8 cellular contexts compared by ENCODE assay signal in the genomic region with DNA sequence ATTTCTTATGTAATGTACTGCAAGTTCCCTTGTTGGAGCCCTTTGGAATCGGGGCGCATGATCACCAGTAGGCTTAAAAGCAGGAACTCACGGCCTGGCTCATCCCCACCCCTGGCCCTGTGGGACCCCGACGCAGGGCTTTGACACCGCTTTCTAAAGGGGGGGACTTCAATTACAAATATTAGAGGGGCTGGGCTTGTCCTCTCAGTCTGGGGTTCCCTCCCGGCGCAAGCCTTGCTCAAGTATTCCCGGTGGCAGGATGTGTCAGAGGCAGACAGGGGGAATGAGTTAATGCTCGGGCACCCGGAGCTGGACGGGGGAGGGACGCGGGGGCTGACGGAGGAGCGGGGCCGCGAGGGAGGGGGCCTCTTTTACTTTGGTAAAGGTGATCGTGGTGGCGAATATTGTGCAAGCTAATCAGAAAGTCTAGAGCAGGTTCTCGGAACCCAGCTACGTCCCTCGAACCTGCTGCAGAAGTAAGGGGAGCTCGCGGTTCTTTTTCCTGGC. TPM values are rescaled to one million over a fixed set of nuclear protein-coding genes. Genes with fewer than 3 reads are reported as not detected.
DNase-seq lines count a peak whose midpoint lies in the region; ATAC-seq and TF ChIP-seq lines count a peak whose summit lies in the region.

No MANE protein-coding gene starts in this region.

- H3K36me3 ChIP-seq in heart left ventricle (no peaks in the 10 kb centered on the region), rectal smooth muscle tissue (ENCODE audit: control insufficient read depth, insufficient read depth, low read length) (no peaks in the 10 kb centered on the region)

- H3K36me3 Mint-ChIP-seq in activated T-cell treated with anti-CD3 and anti-CD28 coated beads, Interleukin-2, amount 50 U/mL, for 4 hours (ENCODE audit: insufficient read depth), result no peaks in the 10 kb centered on the region

- H3K4me1 Mint-ChIP-seq in activated T-cell treated with anti-CD3 and anti-CD28 coated beads, Interleukin-2, amount 50 U/mL, for 4 hours (ENCODE audit: low read depth), result peaks cover 28% of the 10 kb centered on the region

- TF ChIP-seq CTCF in heart left ventricle (IDR thresholded peaks at IDR 0.05), result no peak

- H3K4me3 ChIP-seq in heart left ventricle, result peak overlapping the region; percentile 45 to 73 (median 62)
- peak overlapping the region; percentile 69 for H3K4me3 ChIP-seq in rectal smooth muscle tissue (ENCODE audit: low read length)

- H3K27me3 Mint-ChIP-seq in activated T-cell treated with anti-CD3 and anti-CD28 coated beads, Interleukin-2, amount 50 U/mL, for 4 hours (ENCODE audit: low read depth), result peaks cover 56% of the 10 kb centered on the region

- 0 to 2% (median 1%) methylated on average over 24 to 25 of the region's 25 CpGs for WGBS in heart left ventricle, 4 donors

- no peaks in the 10 kb centered on the region for H3K9me3 ChIP-seq in heart left ventricle

- no peak overlapping the region for H3K9ac ChIP-seq in rectal smooth muscle tissue (ENCODE audit: low read length)

- H3K4me1 ChIP-seq in heart left ventricle (peaks cover 0 to 30% (median 0%) of the 10 kb centered on the region in 12 donors), rectal smooth muscle tissue (ENCODE audit: control insufficient read depth, insufficient read depth, low read length) (no peaks in the 10 kb centered on the region)

- TF ChIP-seq POLR2A in heart left ventricle (IDR thresholded peaks at IDR 0.05), result no peak

- intact Hi-C loops in heart left ventricle (cut with DNase I), result loop anchor here in 1 of 10 donors (5.0 kb wide), 2 partner anchors 57 to 458 kb away; no protein-coding TSS in a partner anchor

- ATAC-seq in activated T-cell treated with anti-CD3 and anti-CD28 coated beads, Interleukin-2, amount 50 U/mL, for 4 hours, result peak in 1 of 2 donors; percentile 8
- ATAC-seq in heart left ventricle, result peak in 3 of 4 donors; percentile 41 to 71 (median 59)

- DNase-seq in NCI-H524 (lab: John Stamatoyannopoulos, UW) (peak; percentile 3 to 24), NCI-H524 treated with DMSO at 0.1 percent for 48 hours (lab: John Stamatoyannopoulos, UW) (no peak), heart left ventricle (peak; percentile 18 to 49 (median 28)), globus pallidus (ENCODE audit: low spot score) (no peak), superior temporal gyrus (ENCODE audit: extremely low spot score) (no peak)
- no peak for DNase-seq in activated T-cell treated with anti-CD3 and anti-CD28 coated beads, Interleukin-2, amount 50 U/mL, for 4 hours
- no peak for DNase-seq in central memory CD4-positive, alpha-beta T cell

- H3K9me3 Mint-ChIP-seq in activated T-cell treated with anti-CD3 and anti-CD28 coated beads, Interleukin-2, amount 50 U/mL, for 4 hours, result no peaks in the 10 kb centered on the region

- H3K27me3 ChIP-seq in heart left ventricle, result peaks cover 0 to 47% (median 11%) of the 10 kb centered on the region in 9 donors
- no peaks in the 10 kb centered on the region for H3K27me3 ChIP-seq in rectal smooth muscle tissue (ENCODE audit: control insufficient read depth, insufficient read depth, low read length)

- H3K27ac ChIP-seq in heart left ventricle (peak overlapping the region in 8 of 12 donors; percentile 2 to 73 (median 50)), rectal smooth muscle tissue (ENCODE audit: low read depth, low read length) (no peak overlapping the region)

- peak overlapping the region; percentile 68 for H3K4me3 Mint-ChIP-seq in activated T-cell treated with anti-CD3 and anti-CD28 coated beads, Interleukin-2, amount 50 U/mL, for 4 hours

RNA-seq across cellular contexts. Expression of gene FGF14, which starts 1.2 kb away (rescaled TPM):
- total RNA-seq in activated T-cell treated with anti-CD3 and anti-CD28 coated beads, Interleukin-2, amount 50 U/mL, for 4 hours, result not detected
- 1 to 10 TPM; 1.3 to 6.3 (median 4.6) TPM for total RNA-seq in heart left ventricle
- under 1 TPM; 0.14 to 0.80 TPM for polyA plus RNA-seq in heart left ventricle

Comparison
In these comparisons a context has a peak if more than half of its experiments do, and no peak if none do; other contexts are left out.
1. DNase-seq: peak in NCI-H524 (2 of 2) and heart left ventricle (5 of 5); none in NCI-H524 treated with DMSO at 0.1 percent for 48 hours (single experiment), activated T-cell treated with anti-CD3 and anti-CD28 coated beads, Interleukin-2, amount 50 U/mL, for 4 hours (single experiment), central memory CD4-positive, alpha-beta T cell (single experiment), globus pallidus (single experiment) and superior temporal gyrus (single experiment).